In genomic region chr6:43782764-43783513, GRCh38 we compare ENCODE assay signal across 1 cellular context.
TF ChIP-seq lines count a peak whose summit lies in the region.

No MANE protein-coding gene starts in this region.

TF ChIP-seq in GM12878, 131 proteins besides CTCF, POLR2A, EP300 and RAD21:
- TF ChIP-seq ETV6 (conservative IDR thresholded peaks at IDR 0.05 in 1 of 2, IDR thresholded peaks at IDR 0.05 in 1 of 2; ENCODE audit: borderline replicate concordance in 1 of 2, low read depth in 1 of 2) (no peak), NR2C1 (IDR thresholded peaks at IDR 0.05) (no peak), ATF7 (IDR thresholded peaks at IDR 0.05; ENCODE audit: low read depth) (no peak)
